Comparison of ENCODE assay signal across 33 cellular contexts in genomic region chr1:195806060-195806459, GRCh38.
"Had no signal": no experiment of that assay in that cellular context is flagged by ENCODE, and none has a peak within 500 bp of the region (broad histone marks: within the 10 kb centered on the region; RNA-seq: fewer than 3 reads in every experiment).

No MANE protein-coding gene starts in this region.

- H3K9me3 ChIP-seq: esophagus muscularis mucosa, gastrocnemius medialis had no signal

- H3K36me3 ChIP-seq: brain microvascular endothelial cell, esophagus muscularis mucosa, gastrocnemius medialis, WERI-Rb-1 had no signal

- H3K4me1 ChIP-seq: esophagus muscularis mucosa, foreskin keratinocyte, gastrocnemius medialis had no signal

- H3K4me1 Mint-ChIP-seq: activated B cell treated with CpG ODN at 0.5 μM for 24 hours; activated naive CD4-positive, alpha-beta T cell treated with anti-CD3 and anti-CD28 coated beads, Interleukin-2, amount 50 U/mL, for 24 hours; activated naive CD8-positive, alpha-beta T cell treated with anti-CD3 and anti-CD28 coated beads for 36 hours; activated naive CD8-positive, alpha-beta T cell treated with anti-CD3 and anti-CD28 coated beads, Interleukin-2, amount 50 U/mL, for 24 hours; central memory CD8-positive, alpha-beta T cell; T-helper 17 cell had no signal

- ATAC-seq: activated CD4-positive, CD25-positive, alpha-beta regulatory T cell treated with anti-CD3 and anti-CD28 coated beads, Interleukin-2, amount 50 U/mL, for 24 hours; activated CD8-positive, alpha-beta T cell treated with anti-CD3 and anti-CD28 coated beads for 36 hours; activated naive CD8-positive, alpha-beta T cell treated with anti-CD3 and anti-CD28 coated beads, Interleukin-2, amount 50 U/mL, for 24 hours; effector memory CD8-positive, alpha-beta T cell; foreskin keratinocyte; gastrocnemius medialis; T-helper 17 cell had no signal

- H3K27me3 Mint-ChIP-seq: activated B cell treated with CpG ODN at 0.5 μM for 24 hours; activated CD8-positive, alpha-beta T cell treated with anti-CD3 and anti-CD28 coated beads for 36 hours; activated naive CD4-positive, alpha-beta T cell treated with anti-CD3 and anti-CD28 coated beads, Interleukin-2, amount 50 U/mL, for 24 hours; activated naive CD8-positive, alpha-beta T cell treated with anti-CD3 and anti-CD28 coated beads for 36 hours; activated naive CD8-positive, alpha-beta T cell treated with anti-CD3 and anti-CD28 coated beads, Interleukin-2, amount 50 U/mL, for 24 hours; central memory CD8-positive, alpha-beta T cell; effector memory CD8-positive, alpha-beta T cell; T-helper 17 cell had no signal

- H3K4me3 Mint-ChIP-seq: activated B cell treated with CpG ODN at 0.5 μM for 24 hours; activated CD8-positive, alpha-beta T cell treated with anti-CD3 and anti-CD28 coated beads for 36 hours; activated naive CD4-positive, alpha-beta T cell treated with anti-CD3 and anti-CD28 coated beads for 36 hours; activated naive CD4-positive, alpha-beta T cell treated with anti-CD3 and anti-CD28 coated beads, Interleukin-2, amount 50 U/mL, for 24 hours; activated naive CD8-positive, alpha-beta T cell treated with anti-CD3 and anti-CD28 coated beads for 36 hours; activated naive CD8-positive, alpha-beta T cell treated with anti-CD3 and anti-CD28 coated beads, Interleukin-2, amount 50 U/mL, for 24 hours; activated T-helper 1 cell treated with anti-CD3 and anti-CD28 coated beads, Interleukin-12 subunit alpha, Interleukin-12 subunit beta, Interleukin-2, Interleukin-4 antibody, amounts not matched to agents 30 ng/mL and 10 ng/mL and 1 ng/mL, durations not matched to agents 14 hours and 24 hours and 36 hours; central memory CD8-positive, alpha-beta T cell; effector memory CD8-positive, alpha-beta T cell; T-helper 17 cell; T-helper 2 cell treated with Interferon-gamma antibody and Interleukin-4, amounts not matched to agents 5 μg/mL and 100 μg/mL, for 36 hours had no signal

- H3K36me3 Mint-ChIP-seq: activated naive CD4-positive, alpha-beta T cell treated with anti-CD3 and anti-CD28 coated beads, Interleukin-2, amount 50 U/mL, for 24 hours; activated naive CD8-positive, alpha-beta T cell treated with anti-CD3 and anti-CD28 coated beads for 36 hours had no signal

- H3K27me3 ChIP-seq: brain microvascular endothelial cell, esophagus muscularis mucosa, foreskin keratinocyte, gastrocnemius medialis had no signal

- H3K27ac ChIP-seq: brain microvascular endothelial cell, esophagus muscularis mucosa, foreskin keratinocyte, gastrocnemius medialis, WERI-Rb-1 had no signal

- H3K4me3 ChIP-seq: esophagus muscularis mucosa, gastrocnemius medialis had no signal

- H3K9me3 Mint-ChIP-seq: activated B cell treated with CpG ODN at 0.5 μM for 24 hours; activated naive CD8-positive, alpha-beta T cell treated with anti-CD3 and anti-CD28 coated beads for 36 hours; activated naive CD8-positive, alpha-beta T cell treated with anti-CD3 and anti-CD28 coated beads, Interleukin-2, amount 50 U/mL, for 24 hours; activated T-helper 1 cell treated with anti-CD3 and anti-CD28 coated beads, Interleukin-12 subunit alpha, Interleukin-12 subunit beta, Interleukin-2, Interleukin-4 antibody, amounts not matched to agents 30 ng/mL and 10 ng/mL and 1 ng/mL, durations not matched to agents 14 hours and 24 hours and 36 hours; activated T-helper 2 cell treated with anti-CD3 and anti-CD28 coated beads, Interferon-gamma antibody, Interleukin-2, Interleukin-4, amounts not matched to agents 10 μg/mL and 5 μg/mL and 100 μg/mL, durations not matched to agents 14 hours and 24 hours and 36 hours; T-helper 2 cell treated with Interferon-gamma antibody and Interleukin-4, amounts not matched to agents 5 μg/mL and 100 μg/mL, for 36 hours had no signal

- DNase-seq: activated B cell treated with CpG ODN at 0.5 μM for 24 hours; activated CD4-positive, alpha-beta T cell treated with anti-CD3 and anti-CD28 coated beads for 48 hours; activated CD4-positive, alpha-beta T cell treated with anti-CD3 and anti-CD28 coated beads, Interleukin-2, amount 50 U/mL, for 1 hour; activated CD4-positive, alpha-beta T cell treated with anti-CD3 and anti-CD28 coated beads, Interleukin-2, amount 50 U/mL, for 48 hours; activated CD8-positive, alpha-beta memory T cell treated with anti-CD3 and anti-CD28 coated beads for 24 hours; activated CD8-positive, alpha-beta T cell treated with anti-CD3 and anti-CD28 coated beads for 36 hours; activated effector memory CD4-positive, alpha-beta T cell treated with anti-CD3 and anti-CD28 coated beads, Interleukin-2, amount 50 U/mL, for 16 hours; activated naive CD4-positive, alpha-beta T cell treated with anti-CD3 and anti-CD28 coated beads for 36 hours; activated naive CD8-positive, alpha-beta T cell treated with anti-CD3 and anti-CD28 coated beads for 36 hours; activated naive CD8-positive, alpha-beta T cell treated with anti-CD3 and anti-CD28 coated beads, Interleukin-2, amount 50 U/mL, for 24 hours; activated T-cell treated with anti-CD3 and anti-CD28 coated beads, Interleukin-2, amount 50 U/mL, for 48 hours; amniotic stem cell; anterior cingulate cortex; brain microvascular endothelial cell; cortex of kidney; dermis blood vessel endothelial cell; effector CD4-positive, alpha-beta T cell; effector memory CD8-positive, alpha-beta T cell; erythroblast; foreskin keratinocyte; gastrocnemius medialis; glutamatergic neuron; hippocampal formation; T-helper 17 cell; T1000; WERI-Rb-1 had no signal
